21 cellular contexts compared by ENCODE assay signal in the genomic region with DNA sequence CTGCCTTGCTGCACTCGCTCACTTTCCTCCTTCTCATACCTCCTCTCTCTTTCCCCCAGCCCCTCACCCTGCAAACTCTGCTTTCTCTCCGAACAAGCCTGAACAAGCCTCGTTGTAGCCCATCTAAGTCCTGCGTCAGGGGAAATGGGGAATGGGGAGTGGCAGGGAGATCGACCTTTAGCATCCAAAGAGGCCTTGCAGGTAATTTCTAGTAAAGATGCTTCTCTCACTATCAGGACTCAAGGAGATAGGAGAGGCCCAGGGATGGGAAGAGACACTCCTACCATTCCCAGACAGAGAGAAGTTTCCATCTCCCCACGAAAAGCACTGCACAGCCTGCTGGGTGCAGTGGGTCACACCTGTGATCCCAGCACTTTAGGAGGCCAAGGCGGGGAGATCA.
"Had no signal": no experiment of that assay in that cellular context is flagged by ENCODE, and none has a peak within 500 bp of the region (broad histone marks: within the 10 kb centered on the region; RNA-seq: fewer than 3 reads in every experiment).

No MANE protein-coding gene starts in this region.

- H3K36me3 Mint-ChIP-seq: activated naive CD4-positive, alpha-beta T cell treated with anti-CD3 and anti-CD28 coated beads, Interleukin-2, amount 50 U/mL, for 72 hours; immature natural killer cell; naive thymus-derived CD8-positive, alpha-beta T cell had no signal

- H3K9me3 Mint-ChIP-seq: activated naive CD4-positive, alpha-beta T cell treated with anti-CD3 and anti-CD28 coated beads, Interleukin-2, amount 50 U/mL, for 72 hours; activated T-helper 1 cell treated with anti-CD3 and anti-CD28 coated beads, Interleukin-12 subunit alpha, Interleukin-12 subunit beta, Interleukin-2, Interleukin-4 antibody, amounts not matched to agents 30 ng/mL and 10 ng/mL and 1 ng/mL, durations not matched to agents 14 hours and 24 hours and 36 hours; immature natural killer cell; naive thymus-derived CD8-positive, alpha-beta T cell had no signal

- H3K4me3 ChIP-seq: adrenal gland, cardiac muscle cell, left ventricle myocardium inferior, tibial artery, uterus had no signal

- ATAC-seq: activated naive CD4-positive, alpha-beta T cell treated with anti-CD3 and anti-CD28 coated beads, Interleukin-2, amount 50 U/mL, for 72 hours; naive thymus-derived CD8-positive, alpha-beta T cell; SK-N-SH treated with all-trans-retinoic acid at 6 μM for 48 hours had no signal

- H3K4me1 ChIP-seq: adrenal gland, left ventricle myocardium inferior, tibial artery, uterus had no signal

- H3K27ac ChIP-seq: adrenal gland, left ventricle myocardium inferior, tibial artery, uterus had no signal

- H3K36me3 ChIP-seq: adrenal gland, cardiac muscle cell, left ventricle myocardium inferior, tibial artery, uterus had no signal

- H3K4me1 Mint-ChIP-seq: immature natural killer cell; naive thymus-derived CD8-positive, alpha-beta T cell had no signal

- H3K27ac Mint-ChIP-seq: activated T-helper 1 cell treated with anti-CD3 and anti-CD28 coated beads, Interleukin-12 subunit alpha, Interleukin-12 subunit beta, Interleukin-2, Interleukin-4 antibody, amounts not matched to agents 30 ng/mL and 10 ng/mL and 1 ng/mL, durations not matched to agents 14 hours and 24 hours and 36 hours; immature natural killer cell; naive thymus-derived CD8-positive, alpha-beta T cell had no signal

- H3K9me3 ChIP-seq: adrenal gland, left ventricle myocardium inferior, tibial artery, uterus had no signal

- H3K4me3 Mint-ChIP-seq: activated T-helper 1 cell treated with anti-CD3 and anti-CD28 coated beads, Interleukin-12 subunit alpha, Interleukin-12 subunit beta, Interleukin-2, Interleukin-4 antibody, amounts not matched to agents 30 ng/mL and 10 ng/mL and 1 ng/mL, durations not matched to agents 14 hours and 24 hours and 36 hours; immature natural killer cell; naive thymus-derived CD8-positive, alpha-beta T cell had no signal

- DNase-seq: activated CD4-positive, alpha-beta T cell treated with anti-CD3 and anti-CD28 coated beads, Interleukin-2, amount 50 U/mL, for 1 hour; activated CD4-positive, CD25-positive, alpha-beta regulatory T cell treated with anti-CD3 and anti-CD28 coated beads, Interleukin-2, amount 50 U/mL, for 72 hours; activated gamma-delta T cell treated with Interleukin-2 at 50 U/mL for 16 hours; adrenal gland; dermis blood vessel endothelial cell; effector memory CD4-positive, alpha-beta T cell; immature natural killer cell; kidney glomerular epithelial cell; left ventricle myocardium inferior; naive thymus-derived CD8-positive, alpha-beta T cell; occipital lobe; retina; stimulated activated CD4-positive, alpha-beta T cell treated with anti-CD3 and anti-CD28 coated beads, Interleukin-12 subunit alpha, Interleukin-12 subunit beta, amount 100 ng/mL, for 4 hours; stimulated activated CD4-positive, alpha-beta T cell treated with anti-CD3 and anti-CD28 coated beads, Interleukin-1b, Interleukin-23, amount 100 ng/mL, for 48 hours; stimulated activated naive CD4-positive, alpha-beta T cell treated with Interleukin-2 at 50 U/mL for 16 hours; tibial artery; uterus had no signal

- H3K27me3 ChIP-seq: adrenal gland, cardiac muscle cell, tibial artery, uterus had no signal
